Comparison of ENCODE assay signal across 17 cellular contexts in the genomic region with DNA sequence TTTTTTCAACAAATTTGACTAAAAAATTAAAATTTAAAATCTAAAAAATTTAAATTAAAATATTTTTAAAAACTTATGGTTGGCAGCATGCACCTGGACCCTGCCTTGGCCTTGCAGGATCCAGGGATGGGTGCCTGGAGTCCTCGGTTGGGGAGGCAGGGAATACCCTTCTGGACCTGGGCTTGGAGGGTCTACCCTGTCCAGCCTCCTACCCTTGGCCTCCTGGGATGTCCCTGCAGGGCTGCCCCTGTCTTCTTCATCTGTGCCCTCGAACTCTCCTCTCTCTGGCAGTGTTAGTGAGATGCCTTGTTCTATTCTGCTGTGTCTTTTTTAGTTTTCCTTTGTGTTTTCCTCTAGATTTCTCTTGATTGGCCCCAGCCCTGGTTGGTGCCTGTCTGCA.
DNase-seq lines count a peak whose midpoint lies in the region; ATAC-seq and TF ChIP-seq lines count a peak whose summit lies in the region.
"Had no signal": no experiment of that assay in that cellular context is flagged by ENCODE, and none has a peak within 500 bp of the region (broad histone marks: within the 10 kb centered on the region; RNA-seq: fewer than 3 reads in every experiment).

No MANE protein-coding gene starts in this region.

- no peak overlapping the region for H3K23ac ChIP-seq in mesenchymal stem cell (ENCODE audit: low read length in 2 of 2)
- no peak overlapping the region for H3K23ac ChIP-seq in trophoblast cell (ENCODE audit: low read length)

- H3K27ac ChIP-seq in mesenchymal stem cell (ENCODE audit: low read length, poor library complexity, severe bottlenecking) (no peak overlapping the region), trophoblast cell (ENCODE audit: low read depth, low read length) (no peak overlapping the region)
- H3K27ac ChIP-seq: 22Rv1, A549 had no signal

- no peak overlapping the region for H2BK120ac ChIP-seq in mesenchymal stem cell (ENCODE audit: low read depth, low read length)
- no peak overlapping the region for H2BK120ac ChIP-seq in trophoblast cell (ENCODE audit: insufficient read depth, low read length, poor library complexity)

- intact Hi-C loops in cardiac septum (cut with DNase I) = no loop called here
- intact Hi-C loops in Right ventricle myocardium inferior (cut with DNase I) = no loop called here

- H3K14ac ChIP-seq in mesenchymal stem cell (ENCODE audit: low read length in 2 of 2) = no peak overlapping the region
- no peak overlapping the region for H3K14ac ChIP-seq in trophoblast cell (ENCODE audit: low read length)

- H3K36me3 ChIP-seq in mesenchymal stem cell (ENCODE audit: control insufficient read depth in 1 of 2, insufficient read depth in 2 of 2, low read depth in 1 of 2, low read length in 2 of 2) = no peaks in the 10 kb centered on the region
- H3K36me3 ChIP-seq in trophoblast cell (ENCODE audit: control insufficient read depth in 1 of 2, insufficient read depth in 2 of 2, low read length in 2 of 2) = no peaks in the 10 kb centered on the region

- POLR2A ChIA-PET in GM10248 (lab: Yijun Ruan, JAX) = no interaction called here

- H3K79me2 ChIP-seq in trophoblast cell (ENCODE audit: control insufficient read depth, insufficient read depth, low read length, poor library complexity) = no peaks in the 10 kb centered on the region

- no peak for TF ChIP-seq CTCF in GM10248 (IDR thresholded peaks at IDR 0.05; ENCODE audit: control extremely low read depth, extremely low read depth, low read depth, missing control alignments)

- DNase-seq in cardiac septum (ENCODE audit: low spot score) (peak; percentile 12), Right ventricle myocardium inferior (ENCODE audit: missing footprints) (no peak), mesenchymal stem cell (no peak), trophoblast cell (no peak), cortex of kidney (lab: John Stamatoyannopoulos, UW) (no peak), CD1c-positive myeloid dendritic cell (ENCODE audit: extremely low spot score) (no peak), GM10248 (ENCODE audit: extremely low spot score) (no peak)
- DNase-seq: CD4-positive, CD25-positive, alpha-beta regulatory T cell; CD8-positive, alpha-beta memory T cell; COR-L47; DMS 273 treated with DMSO at 0.1 percent for 48 hours; GOT3; H7; HFFc6 had no signal

- H2BK15ac ChIP-seq in mesenchymal stem cell (ENCODE audit: low read depth, poor library complexity, severe bottlenecking) = peak overlapping the region; percentile 73

- H3K4ac ChIP-seq in mesenchymal stem cell (ENCODE audit: low read depth in 1 of 2, low read length in 2 of 2) (no peak overlapping the region), trophoblast cell (ENCODE audit: low read depth, low read length) (no peak overlapping the region)

- no peak overlapping the region for H3K4me3 ChIP-seq in mesenchymal stem cell (ENCODE audit: insufficient read depth in 1 of 2, low read depth in 1 of 2, low read length in 2 of 2)
- no peak overlapping the region for H3K4me3 ChIP-seq in trophoblast cell (ENCODE audit: low read depth, low read length)
- H3K4me3 ChIP-seq: A549 had no signal

- H3K79me1 ChIP-seq in mesenchymal stem cell (replicated peaks; ENCODE audit: low read length, poor library complexity, severe bottlenecking) (no peaks in the 10 kb centered on the region), trophoblast cell (ENCODE audit: low read length) (no peaks in the 10 kb centered on the region)

- ATAC-seq in Right ventricle myocardium inferior = no peak
- ATAC-seq: A549, HCT116 had no signal

- H2BK12ac ChIP-seq in mesenchymal stem cell (ENCODE audit: low read length in 2 of 2) (peak overlapping the region in 1 of 2 experiments; percentile 81), trophoblast cell (ENCODE audit: low read length) (peak overlapping the region; percentile 6)

- H2AFZ ChIP-seq in mesenchymal stem cell (ENCODE audit: low read depth, low read length) (no peak overlapping the region), trophoblast cell (ENCODE audit: insufficient read depth, low read length, poor library complexity) (no peak overlapping the region)

- H3K18ac ChIP-seq in mesenchymal stem cell (ENCODE audit: low read depth in 1 of 2, low read length in 2 of 2) (peak overlapping the region; percentile 42 to 79), trophoblast cell (ENCODE audit: low read length) (no peak overlapping the region)

- H3K4me1 ChIP-seq in mesenchymal stem cell (ENCODE audit: control insufficient read depth, insufficient read depth, low read depth, low read length) = peaks cover 11% of the 10 kb centered on the region
- H3K4me1 ChIP-seq in trophoblast cell (ENCODE audit: control insufficient read depth in 1 of 2, insufficient read depth in 2 of 2, low read length in 2 of 2) = peaks cover 6 to 12% of the 10 kb centered on the region in 2 experiments
- H3K4me1 ChIP-seq: A549 had no signal

- H2AK5ac ChIP-seq in mesenchymal stem cell (ENCODE audit: low read length, severe bottlenecking) (no peak overlapping the region), trophoblast cell (ENCODE audit: low read length) (no peak overlapping the region)

- CTCF ChIA-PET in GM10248 (lab: Yijun Ruan, JAX) = no interaction called here

- no peak overlapping the region for H4K12ac ChIP-seq in trophoblast cell (ENCODE audit: low read depth, low read length)

- H3K4me2 ChIP-seq in mesenchymal stem cell (ENCODE audit: low read length, poor library complexity, severe bottlenecking) (no peak overlapping the region), trophoblast cell (ENCODE audit: low read length) (no peak overlapping the region)
- H3K4me2 ChIP-seq: A549 had no signal

- H2BK5ac ChIP-seq in mesenchymal stem cell (ENCODE audit: low read depth, low read length, poor library complexity, severe bottlenecking) (no peak overlapping the region), trophoblast cell (ENCODE audit: low read depth, low read length, poor library complexity) (no peak overlapping the region)

- H3K27me3 ChIP-seq in mesenchymal stem cell (ENCODE audit: control insufficient read depth in 1 of 2, insufficient read depth in 1 of 2, low read length in 2 of 2) = no peaks in the 10 kb centered on the region
- H3K27me3 ChIP-seq in trophoblast cell (ENCODE audit: insufficient read depth, low read length) = no peaks in the 10 kb centered on the region

- no peak overlapping the region for H4K8ac ChIP-seq in mesenchymal stem cell (ENCODE audit: low read length)
- H4K8ac ChIP-seq in trophoblast cell (ENCODE audit: low read depth, low read length) = no peak overlapping the region

- 92% methylated on average over 2 of the region's 2 CpGs for WGBS in mesenchymal stem cell
- WGBS in trophoblast cell (ENCODE audit: extremely low coverage, insufficient coverage, insufficient read length) = no CpG with 5 or more reads among the region's 2 CpGs

- H4K91ac ChIP-seq in mesenchymal stem cell (ENCODE audit: low read length) (peak overlapping the region; percentile 5), trophoblast cell (ENCODE audit: low read depth, low read length) (no peak overlapping the region)

- H3K9ac ChIP-seq in mesenchymal stem cell (ENCODE audit: low read length) (no peak overlapping the region), trophoblast cell (ENCODE audit: low read length) (no peak overlapping the region)

- H3K9me3 ChIP-seq in mesenchymal stem cell (ENCODE audit: control insufficient read depth, low read length) = no peaks in the 10 kb centered on the region
- peaks cover 1% of the 10 kb centered on the region for H3K9me3 ChIP-seq in trophoblast cell (ENCODE audit: insufficient read depth, low read depth, low read length)
